In the genomic region with DNA sequence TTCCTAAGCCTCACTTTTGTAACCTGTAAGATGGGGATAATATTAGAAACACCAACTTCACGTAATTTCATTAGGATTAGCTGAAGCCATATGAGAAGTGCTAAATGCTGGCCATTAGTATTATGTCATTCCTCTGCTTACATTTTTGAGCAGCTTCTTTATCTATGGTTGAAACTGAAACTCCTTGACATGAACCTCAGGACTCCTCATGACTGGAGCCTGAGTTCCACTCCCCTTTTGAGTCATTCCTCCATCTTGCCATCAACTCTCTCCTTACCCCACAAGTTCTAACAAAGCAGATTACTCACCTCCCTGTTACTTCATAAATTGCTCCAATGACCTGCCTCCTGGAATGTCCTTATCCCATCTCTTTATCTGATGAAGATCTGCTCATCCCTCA, we compare ENCODE assay signal across 16 cellular contexts.
DNase-seq lines count a peak whose midpoint lies in the region; ATAC-seq and TF ChIP-seq lines count a peak whose summit lies in the region.
"Had no signal": no experiment of that assay in that cellular context is flagged by ENCODE, and none has a peak within 500 bp of the region (broad histone marks: within the 10 kb centered on the region; RNA-seq: fewer than 3 reads in every experiment).

No MANE protein-coding gene starts in this region.

- no peak for TF ChIP-seq EP300 in gastroesophageal sphincter (IDR thresholded peaks at IDR 0.05)

- no peaks in the 10 kb centered on the region for H3K36me3 ChIP-seq in colonic mucosa
- H3K36me3 ChIP-seq in gastroesophageal sphincter = no peaks in the 10 kb centered on the region
- H3K36me3 ChIP-seq: neural progenitor cell, thyroid gland had no signal

- TF ChIP-seq POLR2A in GM18505 (IDR thresholded peaks at IDR 0.05; ENCODE audit: borderline replicate concordance, extremely low read depth, insufficient read depth, insufficient read length) (no peak), gastroesophageal sphincter (IDR thresholded peaks at IDR 0.05) (no peak)

- no peak overlapping the region for H3K9ac ChIP-seq in colonic mucosa (ENCODE audit: low read depth in 2 of 2, low read length in 2 of 2)
- H3K9ac ChIP-seq: neural progenitor cell had no signal

- H3K27ac ChIP-seq in epithelial cell of prostate = no peak overlapping the region
- no peak overlapping the region for H3K27ac ChIP-seq in colonic mucosa
- no peak overlapping the region for H3K27ac ChIP-seq in gastroesophageal sphincter
- H3K27ac ChIP-seq: C4-2B, neural progenitor cell, PC-9, thyroid gland had no signal

- intact Hi-C loops in colonic mucosa (cut with DNase I) = no loop called here

- TF ChIP-seq CTCF in colonic mucosa (IDR thresholded peaks at IDR 0.05) (no peak), gastroesophageal sphincter (IDR thresholded peaks at IDR 0.05) (no peak)

- DNase-seq in epithelial cell of prostate (ENCODE audit: low read depth, low spot score) (peak; percentile 37), dermis blood vessel endothelial cell (no peak), colonic mucosa (no peak), activated T-cell treated with anti-CD3 and anti-CD28 coated beads for 4 hours (no peak)
- DNase-seq: islet precursor cell; NCI-H1436; PC-9; stimulated activated CD4-positive, alpha-beta T cell treated with anti-CD3 and anti-CD28 coated beads, Interleukin-2, amount 100 ng/mL, for 48 hours; thyroid gland had no signal

- 100% methylated on average over 1 of the region's 1 CpG; no CpG with 5 or more reads in 1 of the 2 donors for WGBS in gastroesophageal sphincter (ENCODE audit: low coverage in 1 of 2), 2 donors

- no peak overlapping the region for H3K4me3 ChIP-seq in colonic mucosa
- H3K4me3 ChIP-seq in gastroesophageal sphincter = no peak overlapping the region
- H3K4me3 ChIP-seq: neural progenitor cell, PC-9, thyroid gland had no signal

- H3K9me3 ChIP-seq in colonic mucosa (no peaks in the 10 kb centered on the region), gastroesophageal sphincter (no peaks in the 10 kb centered on the region)
- H3K9me3 ChIP-seq: thyroid gland had no signal

- ATAC-seq in GM18505 (IDR thresholded peaks at IDR 0.05; ENCODE audit: unreplicated experiment) (peak; percentile 89), GM21529 (IDR thresholded peaks at IDR 0.05; ENCODE audit: unreplicated experiment) (peak; percentile 86), HG03342 (IDR thresholded peaks at IDR 0.05; ENCODE audit: unreplicated experiment) (peak; percentile 98), gastroesophageal sphincter (no peak)
- ATAC-seq: activated CD4-positive, CD25-positive, alpha-beta regulatory T cell treated with anti-CD3 and anti-CD28 coated beads, Interleukin-2, amount 50 U/mL, for 24 hours had no signal

- no peaks in the 10 kb centered on the region for H3K4me1 ChIP-seq in colonic mucosa
- H3K4me1 ChIP-seq in gastroesophageal sphincter = no peaks in the 10 kb centered on the region
- H3K4me1 ChIP-seq: neural progenitor cell, thyroid gland had no signal

- no peaks in the 10 kb centered on the region for H3K27me3 ChIP-seq in colonic mucosa
- H3K27me3 ChIP-seq in gastroesophageal sphincter = no peaks in the 10 kb centered on the region
- H3K27me3 ChIP-seq: neural progenitor cell, thyroid gland had no signal
